1 cellular context compared by ENCODE assay signal in the genomic region with DNA sequence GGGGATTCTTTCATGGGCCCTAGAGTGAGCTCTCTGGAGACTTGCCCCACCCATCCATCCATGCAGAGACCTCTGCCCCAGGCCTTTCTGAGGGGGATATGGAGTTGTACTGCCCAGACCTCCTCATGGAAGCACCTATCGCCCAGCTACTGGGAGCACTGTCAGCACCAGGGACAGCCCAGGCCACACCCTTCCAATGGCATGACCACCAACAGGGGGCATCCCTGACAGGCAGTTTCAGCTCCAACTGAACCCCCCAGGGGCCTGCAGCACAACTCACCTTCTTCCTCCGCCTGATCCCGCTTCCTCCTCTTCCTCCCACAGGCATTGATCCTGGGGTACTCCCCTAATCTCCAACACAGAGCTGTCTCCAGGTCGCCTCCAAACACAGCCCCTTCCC.
A peak's percentile ranks its signal among the peaks of the same experiment; 100 is the strongest.
TF ChIP-seq lines count a peak whose summit lies in the region.

No MANE protein-coding gene starts in this region.

TF ChIP-seq in H1, 55 proteins besides CTCF, POLR2A, EP300 and RAD21:
- TF ChIP-seq, protein P1, sequence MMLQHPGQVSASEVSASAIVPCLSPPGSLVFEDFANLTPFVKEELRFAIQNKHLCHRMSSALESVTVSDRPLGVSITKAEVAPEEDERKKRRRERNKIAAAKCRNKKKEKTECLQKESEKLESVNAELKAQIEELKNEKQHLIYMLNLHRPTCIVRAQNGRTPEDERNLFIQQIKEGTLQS (IDR thresholded peaks at IDR 0.05; ENCODE audit: insufficient read depth, low read depth, low read length): no peak
- TF ChIP-seq HDAC6 (IDR thresholded peaks at IDR 0.05; ENCODE audit: low read depth, low read length) (no peak), HDAC2 (IDR thresholded peaks at IDR 0.05; ENCODE audit: borderline replicate concordance in 1 of 2, low read depth in 2 of 2, low read length in 2 of 2) (no peak), SIN3A (conservative IDR thresholded peaks at IDR 0.05 in 1 of 2, IDR thresholded peaks at IDR 0.05 in 1 of 2; ENCODE audit: low read depth in 1 of 2, low read length in 2 of 2) (0 out of 4 replicates have a peak, but pooled peaks of 1 of the 2 experiments have one; percentile 25)
- TF ChIP-seq, protein P2, sequence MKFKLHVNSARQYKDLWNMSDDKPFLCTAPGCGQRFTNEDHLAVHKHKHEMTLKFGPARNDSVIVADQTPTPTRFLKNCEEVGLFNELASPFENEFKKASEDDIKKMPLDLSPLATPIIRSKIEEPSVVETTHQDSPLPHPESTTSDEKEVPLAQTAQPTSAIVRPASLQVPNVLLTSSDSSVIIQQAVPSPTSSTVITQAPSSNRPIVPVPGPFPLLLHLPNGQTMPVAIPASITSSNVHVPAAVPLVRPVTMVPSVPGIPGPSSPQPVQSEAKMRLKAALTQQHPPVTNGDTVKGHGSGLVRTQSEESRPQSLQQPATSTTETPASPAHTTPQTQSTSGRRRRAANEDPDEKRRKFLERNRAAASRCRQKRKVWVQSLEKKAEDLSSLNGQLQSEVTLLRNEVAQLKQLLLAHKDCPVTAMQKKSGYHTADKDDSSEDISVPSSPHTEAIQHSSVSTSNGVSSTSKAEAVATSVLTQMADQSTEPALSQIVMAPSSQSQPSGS (IDR thresholded peaks at IDR 0.05; ENCODE audit: low read length): no peak
